In the genomic region with DNA sequence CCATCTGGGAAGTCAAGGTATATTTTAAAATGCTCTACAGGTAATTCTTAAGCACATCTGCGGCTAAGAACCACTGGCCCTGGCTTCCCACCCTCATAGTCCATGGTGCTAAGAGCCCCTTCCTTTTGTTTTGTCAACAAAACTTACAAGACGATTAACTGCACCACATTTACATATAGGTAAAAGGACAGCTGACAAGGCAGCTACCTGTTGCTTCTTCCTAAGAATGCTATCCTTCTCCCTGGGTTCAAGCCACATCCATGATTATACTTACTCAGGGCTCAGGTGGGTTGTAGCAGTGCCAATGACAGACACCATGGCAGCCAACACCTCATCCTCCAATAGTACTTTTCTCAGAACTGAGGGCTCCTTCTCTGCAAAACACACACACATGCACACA, we compare ENCODE assay signal across 24 cellular contexts.
"Had no signal": no experiment of that assay in that cellular context is flagged by ENCODE, and none has a peak within 500 bp of the region (broad histone marks: within the 10 kb centered on the region; RNA-seq: fewer than 3 reads in every experiment).

No MANE protein-coding gene starts in this region.

- DNase-seq: IMR-90, Karpas-422, KG1, MG63, NCI-H1092, NCI-H1105 treated with DMSO at 0.1 percent for 48 hours, NCI-H1417 treated with DMSO at 0.1 percent for 48 hours, NCI-H146, NCI-H1694 treated with DMSO at 0.1 percent for 48 hours, NCI-H1930, NCI-H2081, NCI-H2171, NCI-H226, NCI-H446, NCI-H510A, NCI-H524 treated with DMSO at 0.1 percent for 48 hours, NCI-H69, NCI-H774, Right ventricle myocardium superior, RPMI8226, SIG-M5 had no signal

- H3K4me1 ChIP-seq: SJSA1 had no signal

- H3K27ac ChIP-seq: HL-60, SJSA1, SK-N-MC had no signal

- H3K27me3 ChIP-seq: MG63, SJSA1 had no signal

- H3K9me3 ChIP-seq: MG63, SJSA1 had no signal

- H3K4me3 ChIP-seq: MG63, SJSA1, SK-N-MC had no signal
